8 cellular contexts compared by ENCODE assay signal in genomic region chr1:198776602-198777029, GRCh38.
DNase-seq lines count a peak whose midpoint lies in the region; ATAC-seq and TF ChIP-seq lines count a peak whose summit lies in the region.

No MANE protein-coding gene starts in this region.

- TF ChIP-seq CTCF in WTC11 (IDR thresholded peaks at IDR 0.05), result no peak

- H3K9me3 Mint-ChIP-seq in activated CD4-positive, alpha-beta memory T cell treated with anti-CD3 and anti-CD28 coated beads, Interleukin-2, amount 10 ng/mL, durations not matched to agents 7 days and 5 days, result peaks cover 2% of the 10 kb centered on the region
- H3K9me3 Mint-ChIP-seq in WTC11, result no peaks in the 10 kb centered on the region

- H3K4me1 Mint-ChIP-seq in activated CD4-positive, alpha-beta memory T cell treated with anti-CD3 and anti-CD28 coated beads, Interleukin-2, amount 10 ng/mL, durations not matched to agents 7 days and 5 days, result peaks cover 10% of the 10 kb centered on the region
- H3K4me1 Mint-ChIP-seq in WTC11, result peaks cover 13% of the 10 kb centered on the region

- H3K27me3 Mint-ChIP-seq in activated CD4-positive, alpha-beta memory T cell treated with anti-CD3 and anti-CD28 coated beads, Interleukin-2, amount 10 ng/mL, durations not matched to agents 7 days and 5 days, result peaks cover 2% of the 10 kb centered on the region
- no peaks in the 10 kb centered on the region for H3K27me3 Mint-ChIP-seq in WTC11 (ENCODE audit: low read depth)

- intact Hi-C loops in sciatic nerve (cut with DNase I), result no loop called here

- no peak overlapping the region for H3K27ac Mint-ChIP-seq in activated CD4-positive, alpha-beta memory T cell treated with anti-CD3 and anti-CD28 coated beads, Interleukin-2, amount 10 ng/mL, durations not matched to agents 7 days and 5 days
- no peak overlapping the region for H3K27ac Mint-ChIP-seq in WTC11

- no peaks in the 10 kb centered on the region for H3K9me3 ChIP-seq in SJSA1 (replicated peaks)

- POLR2A ChIA-PET in activated CD4-positive, alpha-beta memory T cell treated with anti-CD3 and anti-CD28 coated beads, Interleukin-2, amount 10 ng/mL, durations not matched to agents 7 days and 5 days (lab: Charles Lee), result no interaction called here
- POLR2A ChIA-PET in WTC11 (lab: Charles Lee), result no interaction called here

- H3K4me3 Mint-ChIP-seq in activated CD4-positive, alpha-beta memory T cell treated with anti-CD3 and anti-CD28 coated beads, Interleukin-2, amount 10 ng/mL, durations not matched to agents 7 days and 5 days, result no peak overlapping the region
- H3K4me3 Mint-ChIP-seq in WTC11, result no peak overlapping the region

- peak; percentile 66 for ATAC-seq in GM21423 (IDR thresholded peaks at IDR 0.05; ENCODE audit: unreplicated experiment)
- peak; percentile 92 for ATAC-seq in sciatic nerve
- no peak for ATAC-seq in GM18867 (IDR thresholded peaks at IDR 0.05; ENCODE audit: unreplicated experiment)
- ATAC-seq in GM18520 (IDR thresholded peaks at IDR 0.05; ENCODE audit: unreplicated experiment), result no peak
- no peak; the same call in 1 of the 2 replicates for ATAC-seq in WTC11

- H3K36me3 ChIP-seq in SJSA1, result no peaks in the 10 kb centered on the region

- no peaks in the 10 kb centered on the region for H3K27me3 ChIP-seq in SJSA1 (replicated peaks)

- H3K36me3 Mint-ChIP-seq in activated CD4-positive, alpha-beta memory T cell treated with anti-CD3 and anti-CD28 coated beads, Interleukin-2, amount 10 ng/mL, durations not matched to agents 7 days and 5 days (ENCODE audit: low read depth), result no peaks in the 10 kb centered on the region
- no peaks in the 10 kb centered on the region for H3K36me3 Mint-ChIP-seq in WTC11

- H3K27ac ChIP-seq in SJSA1, result peak overlapping the region; percentile 89

- CTCF ChIA-PET in activated CD4-positive, alpha-beta memory T cell treated with anti-CD3 and anti-CD28 coated beads, Interleukin-2, amount 10 ng/mL, durations not matched to agents 7 days and 5 days (lab: Charles Lee), result interaction anchor here (1.0 kb wide), 1 partner anchor 11 kb away, joined by 4 read pairs; no protein-coding TSS in a partner anchor
- CTCF ChIA-PET in WTC11 (lab: Charles Lee), result interaction anchor here (2.2 kb wide), 1 partner anchor 12 kb away, joined by 14 read pairs; no protein-coding TSS in a partner anchor

- no peak overlapping the region for H3K4me3 ChIP-seq in SJSA1

- H3K4me1 ChIP-seq in SJSA1 (replicated peaks), result peaks cover 54% of the 10 kb centered on the region

- DNase-seq in SJSA1 (ENCODE audit: low read depth in 1 of 2, low spot score in 2 of 2) (peak; percentile 83 to 93), foreskin melanocyte (peak; percentile 21), sciatic nerve (ENCODE audit: low spot score) (no peak), WTC11 (ENCODE audit: low spot score) (no peak)
- DNase-seq in activated CD4-positive, alpha-beta memory T cell treated with anti-CD3 and anti-CD28 coated beads, Interleukin-2, amount 10 ng/mL, durations not matched to agents 7 days and 5 days, result no peak

TF ChIP-seq in WTC11, 78 proteins besides CTCF, POLR2A, EP300 and RAD21:
- TF ChIP-seq PRRX2 (CRISPR knock-in tag; IDR thresholded peaks at IDR 0.05) (no peak), KAT7 (CRISPR knock-in tag; IDR thresholded peaks at IDR 0.05; ENCODE audit: borderline replicate concordance) (no peak), ZNF512 (CRISPR knock-in tag; IDR thresholded peaks at IDR 0.05; ENCODE audit: borderline replicate concordance) (no peak), ATF1 (CRISPR knock-in tag; IDR thresholded peaks at IDR 0.05) (no peak), ZNF121 (CRISPR knock-in tag; IDR thresholded peaks at IDR 0.05) (no peak), AR (CRISPR knock-in tag; IDR thresholded peaks at IDR 0.05) (no peak), ZNF416 (CRISPR knock-in tag; IDR thresholded peaks at IDR 0.05) (no peak), ZNF138 (CRISPR knock-in tag; conservative IDR thresholded peaks at IDR 0.05) (no peak), ZNF219 (CRISPR knock-in tag; IDR thresholded peaks at IDR 0.05; ENCODE audit: borderline replicate concordance) (no peak), TCF7 (CRISPR knock-in tag; IDR thresholded peaks at IDR 0.05; ENCODE audit: low read depth) (no peak), FOXP1 (CRISPR knock-in tag; IDR thresholded peaks at IDR 0.05; ENCODE audit: borderline replicate concordance) (no peak), MYBL2 (CRISPR knock-in tag; IDR thresholded peaks at IDR 0.05) (no peak), ERG (CRISPR knock-in tag; IDR thresholded peaks at IDR 0.05) (no peak)
- TF ChIP-seq, protein P1, sequence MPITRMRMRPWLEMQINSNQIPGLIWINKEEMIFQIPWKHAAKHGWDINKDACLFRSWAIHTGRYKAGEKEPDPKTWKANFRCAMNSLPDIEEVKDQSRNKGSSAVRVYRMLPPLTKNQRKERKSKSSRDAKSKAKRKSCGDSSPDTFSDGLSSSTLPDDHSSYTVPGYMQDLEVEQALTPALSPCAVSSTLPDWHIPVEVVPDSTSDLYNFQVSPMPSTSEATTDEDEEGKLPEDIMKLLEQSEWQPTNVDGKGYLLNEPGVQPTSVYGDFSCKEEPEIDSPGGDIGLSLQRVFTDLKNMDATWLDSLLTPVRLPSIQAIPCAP (CRISPR knock-in tag; IDR thresholded peaks at IDR 0.05), result no peak
- TF ChIP-seq, protein P2, sequence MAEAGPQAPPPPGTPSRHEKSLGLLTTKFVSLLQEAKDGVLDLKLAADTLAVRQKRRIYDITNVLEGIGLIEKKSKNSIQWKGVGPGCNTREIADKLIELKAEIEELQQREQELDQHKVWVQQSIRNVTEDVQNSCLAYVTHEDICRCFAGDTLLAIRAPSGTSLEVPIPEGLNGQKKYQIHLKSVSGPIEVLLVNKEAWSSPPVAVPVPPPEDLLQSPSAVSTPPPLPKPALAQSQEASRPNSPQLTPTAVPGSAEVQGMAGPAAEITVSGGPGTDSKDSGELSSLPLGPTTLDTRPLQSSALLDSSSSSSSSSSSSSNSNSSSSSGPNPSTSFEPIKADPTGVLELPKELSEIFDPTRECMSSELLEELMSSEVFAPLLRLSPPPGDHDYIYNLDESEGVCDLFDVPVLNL (CRISPR knock-in tag; IDR thresholded peaks at IDR 0.05; ENCODE audit: borderline replicate concordance, low read depth), result no peak

Comparison
In these comparisons a context has a peak if more than half of its experiments do, and no peak if none do; other contexts are left out.
1. ATAC-seq: peak in GM21423 (single experiment) and sciatic nerve (single experiment); none in GM18867 (single experiment), GM18520 (single experiment) and WTC11 (single experiment).
2. DNase-seq: peak in SJSA1 (2 of 2) and foreskin melanocyte (single experiment); none in sciatic nerve (single experiment), activated CD4-positive, alpha-beta memory T cell treated with anti-CD3 and anti-CD28 coated beads, Interleukin-2, amount 10 ng/mL, durations not matched to agents 7 days and 5 days (single experiment) and WTC11 (single experiment).